Comparison of ENCODE assay signal across 18 cellular contexts in the genomic region with DNA sequence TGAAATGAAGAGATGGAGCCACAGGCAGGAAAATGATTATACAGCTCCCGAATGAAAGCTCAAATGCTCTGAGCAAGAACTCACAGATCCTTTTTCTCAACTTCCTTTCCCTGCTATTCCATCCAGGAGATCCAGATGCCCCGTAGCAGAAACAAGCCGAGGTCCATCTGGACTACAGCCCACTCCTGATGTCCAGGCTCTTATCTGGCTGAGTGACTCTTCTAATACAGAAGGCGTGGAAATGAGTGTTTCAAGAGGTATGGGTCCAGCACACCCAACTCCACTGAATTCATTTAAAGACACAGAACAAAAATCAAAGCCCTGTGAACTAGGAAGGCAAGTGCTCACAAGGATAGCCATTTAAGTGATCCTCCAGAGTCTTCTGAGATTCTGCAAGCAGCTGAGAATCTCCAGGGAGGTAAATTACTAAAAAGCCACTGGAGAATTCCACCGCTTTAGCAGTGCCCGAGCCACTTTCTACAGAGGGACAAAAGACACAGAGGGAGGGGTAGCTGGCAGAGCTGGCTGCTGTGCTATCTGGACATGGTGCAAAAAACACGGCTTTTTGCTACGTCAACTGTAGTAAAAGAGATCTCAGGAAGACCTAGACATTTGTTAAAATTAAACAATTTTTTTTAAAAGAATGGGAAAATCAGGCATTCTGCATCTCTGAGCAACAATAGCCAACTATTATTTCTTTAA. TPM values are rescaled to one million over a fixed set of nuclear protein-coding genes. Genes with fewer than 3 reads are reported as not detected.
DNase-seq lines count a peak whose midpoint lies in the region; FAIRE-seq and TF ChIP-seq lines count a peak whose summit lies in the region.
"Had no signal": no experiment of that assay in that cellular context is flagged by ENCODE, and none has a peak within 500 bp of the region (broad histone marks: within the 10 kb centered on the region; RNA-seq: fewer than 3 reads in every experiment).

No MANE protein-coding gene starts in this region.

- POLR2A ChIA-PET in HEK293 (lab: Yijun Ruan, JAX), result no interaction called here

- CTCF ChIA-PET in HEK293 (lab: Yijun Ruan, JAX), result interaction anchor here (0.6 kb wide), 1 partner anchor 379 kb away, joined by 3 read pairs; no protein-coding TSS in a partner anchor

- FAIRE-seq in small intestine (lab: Jason Lieb, UNC), result no peak
- FAIRE-seq: bronchial epithelial cell, endothelial cell of umbilical vein, H54 had no signal

- H3K36me3 ChIP-seq in HEK293 (ENCODE audit: control insufficient read depth in 2 of 2, insufficient read depth in 1 of 2, low read length in 2 of 2), result no peaks in the 10 kb centered on the region; a peak in 1 of 3 replicates
- no peaks in the 10 kb centered on the region for H3K36me3 ChIP-seq in small intestine (ENCODE audit: control insufficient read depth in 2 of 2, insufficient read depth in 2 of 2, low read length in 2 of 2)

- DNase-seq in coronary artery (ENCODE audit: low spot score) (no peak), inferior parietal cortex (ENCODE audit: extremely low spot score) (peak; percentile 38), small intestine (peak; percentile 33), AML-193 (lab: John Stamatoyannopoulos, UW) (no peak), CD1c-positive myeloid dendritic cell (ENCODE audit: extremely low spot score) (no peak), retina (no peak)
- no peak for DNase-seq in activated CD4-positive, alpha-beta T cell treated with anti-CD3 and anti-CD28 coated beads, Interleukin-2, amount 50 U/mL, for 1 hour
- DNase-seq: activated B cell treated with CpG ODN at 0.5 μM for 24 hours; activated gamma-delta T cell treated with Interleukin-2 at 50 U/mL for 16 hours; natural killer cell; NCI-H1092; NCI-H2107; RPMI8226; stimulated activated CD4-positive, alpha-beta T cell treated with anti-CD3 and anti-CD28 coated beads, Interleukin-4, amount 100 ng/mL, for 4 hours had no signal

- H3K4me1 ChIP-seq in HEK293 (ENCODE audit: control insufficient read depth, insufficient read depth, low read length) (peaks cover 10% of the 10 kb centered on the region), small intestine (ENCODE audit: control insufficient read depth in 2 of 2, insufficient read depth in 1 of 2, low read depth in 1 of 2, low read length in 1 of 2) (peaks cover 6 to 11% of the 10 kb centered on the region in 2 donors)

- no peak overlapping the region for H3K27ac ChIP-seq in HEK293 (ENCODE audit: extremely low read depth, low read depth, low read length)
- H3K27ac ChIP-seq in coronary artery, result no peak overlapping the region
- H3K27ac ChIP-seq in small intestine (ENCODE audit: low read depth in 1 of 2, low read length in 1 of 2), result peak overlapping the region in 1 of 2 donors; percentile 25

- H3K9me3 ChIP-seq in HEK293 (ENCODE audit: control insufficient read depth, insufficient read depth, low read depth, low read length) (no peaks in the 10 kb centered on the region), small intestine (ENCODE audit: control insufficient read depth, low read depth) (no peaks in the 10 kb centered on the region)

- no peaks in the 10 kb centered on the region for H3K27me3 ChIP-seq in small intestine (ENCODE audit: control insufficient read depth in 2 of 2, insufficient read depth in 2 of 2, low read length in 2 of 2)

- 21 to 47% (median 32%) methylated on average over 8 of the region's 8 CpGs for WGBS in small intestine, 3 donors

- no peak for TF ChIP-seq CTCF in HEK293 (tag by site-specific recombination; IDR thresholded peaks at IDR 0.05)
- no peak for TF ChIP-seq CTCF in coronary artery (IDR thresholded peaks at IDR 0.05)

- no peak overlapping the region for H3K4me3 ChIP-seq in HEK293 (ENCODE audit: low read depth, low read length)
- peak overlapping the region; percentile 18 for H3K4me3 ChIP-seq in coronary artery
- no peak overlapping the region for H3K4me3 ChIP-seq in small intestine (ENCODE audit: low read depth in 1 of 2, low read length in 2 of 2)

TF ChIP-seq in HEK293, 187 proteins besides CTCF, POLR2A, EP300 and RAD21:
- TF ChIP-seq, protein P1, sequence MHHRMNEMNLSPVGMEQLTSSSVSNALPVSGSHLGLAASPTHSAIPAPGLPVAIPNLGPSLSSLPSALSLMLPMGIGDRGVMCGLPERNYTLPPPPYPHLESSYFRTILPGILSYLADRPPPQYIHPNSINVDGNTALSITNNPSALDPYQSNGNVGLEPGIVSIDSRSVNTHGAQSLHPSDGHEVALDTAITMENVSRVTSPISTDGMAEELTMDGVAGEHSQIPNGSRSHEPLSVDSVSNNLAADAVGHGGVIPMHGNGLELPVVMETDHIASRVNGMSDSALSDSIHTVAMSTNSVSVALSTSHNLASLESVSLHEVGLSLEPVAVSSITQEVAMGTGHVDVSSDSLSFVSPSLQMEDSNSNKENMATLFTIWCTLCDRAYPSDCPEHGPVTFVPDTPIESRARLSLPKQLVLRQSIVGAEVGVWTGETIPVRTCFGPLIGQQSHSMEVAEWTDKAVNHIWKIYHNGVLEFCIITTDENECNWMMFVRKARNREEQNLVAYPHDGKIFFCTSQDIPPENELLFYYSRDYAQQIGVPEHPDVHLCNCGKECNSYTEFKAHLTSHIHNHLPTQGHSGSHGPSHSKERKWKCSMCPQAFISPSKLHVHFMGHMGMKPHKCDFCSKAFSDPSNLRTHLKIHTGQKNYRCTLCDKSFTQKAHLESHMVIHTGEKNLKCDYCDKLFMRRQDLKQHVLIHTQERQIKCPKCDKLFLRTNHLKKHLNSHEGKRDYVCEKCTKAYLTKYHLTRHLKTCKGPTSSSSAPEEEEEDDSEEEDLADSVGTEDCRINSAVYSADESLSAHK (tag by site-specific recombination; IDR thresholded peaks at IDR 0.05), result 0 out of 2 replicates have a peak, but pooled peaks have one; percentile 35
- TF ChIP-seq ZNF626 (tag by site-specific recombination; IDR thresholded peaks at IDR 0.05), result no peak
- TF ChIP-seq ZNF677 (tag by site-specific recombination; IDR thresholded peaks at IDR 0.05), result no peak
TF ChIP-seq in HEK293: peak in this region for 1.

RNA-seq across cellular contexts. Expression of a gene that starts 24.5 kb away (rescaled TPM):
- polyA plus RNA-seq in small intestine, result 10 to 100 TPM in 1 of 3 donors, 1 to 10 TPM in 2; 9.2 to 28.4 (median 9.5) TPM

Comparison
In these comparisons a context has a peak if more than half of its experiments do, and no peak if none do; other contexts are left out.
1. DNase-seq: peak in inferior parietal cortex (single experiment) and small intestine (single experiment); none in coronary artery (single experiment), AML-193 (0 of 2), activated CD4-positive, alpha-beta T cell treated with anti-CD3 and anti-CD28 coated beads, Interleukin-2, amount 50 U/mL, for 1 hour (single experiment), CD1c-positive myeloid dendritic cell (single experiment) and retina (single experiment).